In the genomic region with DNA sequence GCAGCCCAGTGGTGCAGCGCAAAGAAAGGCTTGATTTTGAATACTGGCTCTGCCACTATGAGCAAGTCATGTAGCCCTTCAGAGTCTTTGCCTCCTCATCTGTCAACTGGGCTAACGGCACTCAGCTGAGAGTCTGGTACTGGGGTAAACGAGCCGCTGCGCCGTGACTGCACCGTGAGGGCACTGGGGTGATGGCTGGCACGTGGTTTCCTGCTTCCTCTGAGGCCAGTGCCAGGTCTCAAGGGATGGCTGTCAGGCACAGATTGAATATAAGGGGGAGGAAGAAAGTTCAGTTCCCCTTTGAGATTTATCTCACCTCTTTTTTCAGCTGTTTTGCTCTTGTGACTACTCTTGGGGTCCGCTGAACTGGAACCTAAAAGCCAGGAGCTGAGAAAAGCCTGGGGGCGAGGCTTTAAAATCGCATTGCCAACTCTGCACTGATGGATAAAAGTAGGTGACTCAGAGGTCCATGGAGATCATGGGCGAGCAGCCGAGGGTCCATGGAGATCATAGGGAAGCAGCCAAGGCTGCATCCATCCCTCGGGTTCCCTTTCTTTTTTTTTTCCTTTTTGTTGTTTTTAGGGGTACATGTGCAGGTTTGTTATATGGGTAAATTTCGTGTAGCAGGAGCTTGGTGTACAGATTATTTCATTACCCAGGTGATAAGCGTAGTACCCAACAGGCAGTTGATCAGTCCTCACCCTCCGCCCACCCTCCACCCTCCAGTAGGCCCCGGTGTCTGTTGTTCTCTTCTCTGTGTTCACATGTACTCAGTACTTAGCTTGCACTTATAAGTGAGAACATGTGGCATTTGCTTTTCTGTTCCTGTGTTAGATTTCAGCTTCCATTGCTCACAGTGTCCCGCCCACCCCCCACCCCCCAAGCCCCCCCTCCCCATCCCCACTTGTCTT, we compare ENCODE assay signal across 10 cellular contexts.
A peak's percentile ranks its signal among the peaks of the same experiment; 100 is the strongest.
DNase-seq lines count a peak whose midpoint lies in the region; TF ChIP-seq lines count a peak whose summit lies in the region.
"Had no signal": no experiment of that assay in that cellular context is flagged by ENCODE, and none has a peak within 500 bp of the region (broad histone marks: within the 10 kb centered on the region; RNA-seq: fewer than 3 reads in every experiment).

No MANE protein-coding gene starts in this region.

- WGBS in mesenchymal stem cell, result 93% methylated on average over 16 of the region's 19 CpGs

- no peak overlapping the region for H3K4me3 ChIP-seq in mesenchymal stem cell (ENCODE audit: insufficient read depth in 1 of 2, low read depth in 1 of 2, low read length in 2 of 2)
- H3K4me3 ChIP-seq: PC-9 had no signal

- peak overlapping the region in 1 of 2 experiments; percentile 40 for H3K4ac ChIP-seq in mesenchymal stem cell (ENCODE audit: low read depth in 1 of 2, low read length in 2 of 2)

- H2AK5ac ChIP-seq in mesenchymal stem cell (ENCODE audit: low read length, severe bottlenecking), result peak overlapping the region; percentile 93

- H3K9me3 Mint-ChIP-seq in CD14-positive monocyte, result peaks cover 0 to 3% (median 0%) of the 10 kb centered on the region in 7 donors

- no peak overlapping the region for H3K9ac ChIP-seq in mesenchymal stem cell (ENCODE audit: low read length)

- H3K18ac ChIP-seq in mesenchymal stem cell (ENCODE audit: low read depth in 1 of 2, low read length in 2 of 2), result no peak overlapping the region

- no peaks in the 10 kb centered on the region for H3K27me3 ChIP-seq in mesenchymal stem cell (ENCODE audit: control insufficient read depth in 1 of 2, insufficient read depth in 1 of 2, low read length in 2 of 2)

- H3K4me1 Mint-ChIP-seq in CD14-positive monocyte, result no peaks in the 10 kb centered on the region

- no peaks in the 10 kb centered on the region for H3K79me1 ChIP-seq in mesenchymal stem cell (replicated peaks; ENCODE audit: low read length, poor library complexity, severe bottlenecking)

- no peak overlapping the region for H2AFZ ChIP-seq in mesenchymal stem cell (ENCODE audit: low read depth, low read length)
- H2AFZ ChIP-seq: PC-9 had no signal

- peaks cover 0 to 4% (median 4%) of the 10 kb centered on the region in 3 donors for H3K27me3 Mint-ChIP-seq in CD14-positive monocyte (ENCODE audit: low read depth in 3 of 3)

- no peaks in the 10 kb centered on the region for H3K36me3 Mint-ChIP-seq in CD14-positive monocyte
- H3K36me3 Mint-ChIP-seq: brain had no signal

- peak overlapping the region; percentile 99 for H3K27ac ChIP-seq in mesenchymal stem cell (ENCODE audit: low read length, poor library complexity, severe bottlenecking)

- H3K23ac ChIP-seq in mesenchymal stem cell (ENCODE audit: low read length in 2 of 2), result no peak overlapping the region

- no peaks in the 10 kb centered on the region for H3K36me3 ChIP-seq in mesenchymal stem cell (ENCODE audit: control insufficient read depth in 1 of 2, insufficient read depth in 2 of 2, low read depth in 1 of 2, low read length in 2 of 2)

- H3K9me3 ChIP-seq in mesenchymal stem cell (ENCODE audit: control insufficient read depth, low read length), result no peaks in the 10 kb centered on the region

- intact Hi-C loops in CD14-positive monocyte (cut with micrococcal nuclease), result no loop called here
- intact Hi-C loops in posterior cingulate gyrus (cut with DNase I), result no loop called here

- peak; percentile 5 for DNase-seq in stimulated activated CD4-positive, alpha-beta T cell treated with anti-CD3 and anti-CD28 coated beads, Interleukin-12 subunit alpha, Interleukin-12 subunit beta, amount 100 ng/mL, for 24 hours (ENCODE audit: low read depth in 2 of 2)
- no peak for DNase-seq in stimulated activated CD4-positive, alpha-beta T cell treated with anti-CD3 and anti-CD28 coated beads, Interleukin-1b, Interleukin-23, amount 100 ng/mL, for 48 hours
- DNase-seq in activated CD8-positive, alpha-beta memory T cell treated with anti-CD3 and anti-CD28 coated beads, Interleukin-2, amount 50 U/mL, for 4 hours, result peak; percentile 58
- DNase-seq in mesenchymal stem cell, result no peak
- DNase-seq in CD14-positive monocyte (ENCODE audit: low spot score), result no peak
- DNase-seq in 8988T, result no peak
- no peak for DNase-seq in posterior cingulate gyrus
- DNase-seq in AG08396 (ENCODE audit: low spot score), result no peak

- H3K27ac Mint-ChIP-seq in CD14-positive monocyte, result peak overlapping the region in 1 of 7 donors; percentile 48

- no peak overlapping the region for H3K4me3 Mint-ChIP-seq in CD14-positive monocyte
- H3K4me3 Mint-ChIP-seq: brain had no signal

- no peak overlapping the region for H2BK120ac ChIP-seq in mesenchymal stem cell (ENCODE audit: low read depth, low read length)

- TF ChIP-seq CTCF in CD14-positive monocyte (IDR thresholded peaks at IDR 0.05), result no peak

- no peak overlapping the region for H3K14ac ChIP-seq in mesenchymal stem cell (ENCODE audit: low read length in 2 of 2)

- H2BK15ac ChIP-seq in mesenchymal stem cell (ENCODE audit: low read depth, poor library complexity, severe bottlenecking), result no peak overlapping the region

- H2BK5ac ChIP-seq in mesenchymal stem cell (ENCODE audit: low read depth, low read length, poor library complexity, severe bottlenecking), result peak overlapping the region; percentile 91

- no peak overlapping the region for H3K4me2 ChIP-seq in mesenchymal stem cell (ENCODE audit: low read length, poor library complexity, severe bottlenecking)

- no peak overlapping the region for H4K91ac ChIP-seq in mesenchymal stem cell (ENCODE audit: low read length)

- H4K8ac ChIP-seq in mesenchymal stem cell (ENCODE audit: low read length), result peak overlapping the region; percentile 12

- H2BK12ac ChIP-seq in mesenchymal stem cell (ENCODE audit: low read length in 2 of 2), result no peak overlapping the region

- H3K4me1 ChIP-seq in mesenchymal stem cell (ENCODE audit: control insufficient read depth, insufficient read depth, low read depth, low read length), result peaks cover 20% of the 10 kb centered on the region

Comparison
In these comparisons a context has a peak if more than half of its experiments do, and no peak if none do; other contexts are left out.
1. DNase-seq: peak in stimulated activated CD4-positive, alpha-beta T cell treated with anti-CD3 and anti-CD28 coated beads, Interleukin-12 subunit alpha, Interleukin-12 subunit beta, amount 100 ng/mL, for 24 hours (2 of 2) and activated CD8-positive, alpha-beta memory T cell treated with anti-CD3 and anti-CD28 coated beads, Interleukin-2, amount 50 U/mL, for 4 hours (single experiment); none in stimulated activated CD4-positive, alpha-beta T cell treated with anti-CD3 and anti-CD28 coated beads, Interleukin-1b, Interleukin-23, amount 100 ng/mL, for 48 hours (single experiment), mesenchymal stem cell (single experiment), CD14-positive monocyte (single experiment), 8988T (single experiment), posterior cingulate gyrus (0 of 10) and AG08396 (single experiment).